ENCODE assay signal across 1 cellular context in the genomic region with DNA sequence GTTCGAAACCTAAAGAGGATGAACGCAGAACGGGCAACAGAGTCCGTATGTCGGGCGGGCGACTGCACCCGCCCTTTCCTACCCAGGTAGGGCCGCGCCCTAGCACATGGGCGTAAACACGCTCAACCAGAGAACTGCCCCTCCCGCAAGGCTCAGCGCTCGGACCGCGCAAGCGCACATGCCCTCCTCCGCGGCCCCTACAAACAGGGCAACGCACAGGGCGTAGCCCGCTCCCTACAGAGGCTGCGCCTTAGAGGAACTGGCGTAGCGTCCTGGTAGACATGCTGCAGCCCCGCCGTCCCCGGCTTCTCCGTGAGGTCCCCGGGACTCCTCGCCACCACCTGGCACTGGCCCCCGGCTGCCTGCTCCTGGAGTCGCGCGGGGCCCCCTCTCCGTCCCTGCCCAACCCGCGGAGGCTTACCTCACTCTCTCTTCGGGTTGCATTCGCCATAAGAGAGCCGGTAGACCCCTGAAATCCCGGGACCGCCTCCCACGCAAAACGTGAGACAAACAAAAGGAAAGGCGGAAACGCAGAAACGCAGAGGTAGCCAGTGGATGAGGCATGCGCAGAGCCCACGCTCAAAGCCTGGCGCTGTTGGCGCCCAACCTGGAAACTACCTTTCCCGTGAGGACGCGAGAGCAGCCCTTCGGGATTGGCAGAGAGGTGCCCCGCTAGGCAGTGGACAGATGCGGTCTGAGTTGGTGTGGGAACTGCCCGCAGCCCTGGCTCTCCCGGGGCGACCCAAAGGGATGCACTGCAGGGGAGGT.
TF ChIP-seq lines count a peak whose summit lies in the region.

A gene (minus strand): TSS at position 518 of the 768 bp plus-strand sequence. CDS start 1,642 bp downstream, outside the sequence.

TF ChIP-seq in WTC11, 78 proteins besides CTCF, POLR2A, EP300 and RAD21 (continued from another document):
- TF ChIP-seq, protein P1, sequence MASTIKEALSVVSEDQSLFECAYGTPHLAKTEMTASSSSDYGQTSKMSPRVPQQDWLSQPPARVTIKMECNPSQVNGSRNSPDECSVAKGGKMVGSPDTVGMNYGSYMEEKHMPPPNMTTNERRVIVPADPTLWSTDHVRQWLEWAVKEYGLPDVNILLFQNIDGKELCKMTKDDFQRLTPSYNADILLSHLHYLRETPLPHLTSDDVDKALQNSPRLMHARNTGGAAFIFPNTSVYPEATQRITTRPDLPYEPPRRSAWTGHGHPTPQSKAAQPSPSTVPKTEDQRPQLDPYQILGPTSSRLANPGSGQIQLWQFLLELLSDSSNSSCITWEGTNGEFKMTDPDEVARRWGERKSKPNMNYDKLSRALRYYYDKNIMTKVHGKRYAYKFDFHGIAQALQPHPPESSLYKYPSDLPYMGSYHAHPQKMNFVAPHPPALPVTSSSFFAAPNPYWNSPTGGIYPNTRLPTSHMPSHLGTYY (CRISPR knock-in tag; IDR thresholded peaks at IDR 0.05): no peak
